1 cellular context compared by ENCODE assay signal in genomic region chr12:27974735-27975221, GRCh38.
TF ChIP-seq lines count a peak whose summit lies in the region.

No MANE protein-coding gene starts in this region.

TF ChIP-seq in HepG2, 621 proteins besides CTCF, POLR2A, EP300 and RAD21 (continued from another document):
- TF ChIP-seq ZBTB40 (IDR thresholded peaks at IDR 0.05) (no peak), ZBTB40 (CRISPR knock-in tag; IDR thresholded peaks at IDR 0.05) (no peak), ZNF678 (CRISPR knock-in tag; IDR thresholded peaks at IDR 0.05) (no peak), PITX1 (CRISPR knock-in tag; IDR thresholded peaks at IDR 0.05) (no peak), ZGPAT (CRISPR knock-in tag; IDR thresholded peaks at IDR 0.05) (no peak), CBX2 (IDR thresholded peaks at IDR 0.05; ENCODE audit: low read depth, low read length) (no peak), CBX2 (CRISPR knock-in tag; IDR thresholded peaks at IDR 0.05; ENCODE audit: low read depth) (no peak), ZBTB49 (CRISPR knock-in tag; IDR thresholded peaks at IDR 0.05; ENCODE audit: borderline replicate concordance) (no peak), THAP9 (CRISPR knock-in tag; IDR thresholded peaks at IDR 0.05; ENCODE audit: borderline replicate concordance) (no peak), ATAD3A (CRISPR knock-in tag; IDR thresholded peaks at IDR 0.05) (no peak), TEAD3 (CRISPR knock-in tag; optimal IDR thresholded peaks at IDR 0.05; ENCODE audit: borderline replicate concordance) (no peak)
- TF ChIP-seq, protein P1, sequence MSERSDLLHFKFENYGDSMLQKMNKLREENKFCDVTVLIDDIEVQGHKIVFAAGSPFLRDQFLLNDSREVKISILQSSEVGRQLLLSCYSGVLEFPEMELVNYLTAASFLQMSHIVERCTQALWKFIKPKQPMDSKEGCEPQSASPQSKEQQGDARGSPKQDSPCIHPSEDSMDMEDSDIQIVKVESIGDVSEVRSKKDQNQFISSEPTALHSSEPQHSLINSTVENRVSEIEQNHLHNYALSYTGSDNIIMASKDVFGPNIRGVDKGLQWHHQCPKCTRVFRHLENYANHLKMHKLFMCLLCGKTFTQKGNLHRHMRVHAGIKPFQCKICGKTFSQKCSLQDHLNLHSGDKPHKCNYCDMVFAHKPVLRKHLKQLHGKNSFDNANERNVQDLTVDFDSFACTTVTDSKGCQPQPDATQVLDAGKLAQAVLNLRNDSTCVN (CRISPR knock-in tag; IDR thresholded peaks at IDR 0.05; ENCODE audit: borderline replicate concordance): no peak
